In the genomic region with DNA sequence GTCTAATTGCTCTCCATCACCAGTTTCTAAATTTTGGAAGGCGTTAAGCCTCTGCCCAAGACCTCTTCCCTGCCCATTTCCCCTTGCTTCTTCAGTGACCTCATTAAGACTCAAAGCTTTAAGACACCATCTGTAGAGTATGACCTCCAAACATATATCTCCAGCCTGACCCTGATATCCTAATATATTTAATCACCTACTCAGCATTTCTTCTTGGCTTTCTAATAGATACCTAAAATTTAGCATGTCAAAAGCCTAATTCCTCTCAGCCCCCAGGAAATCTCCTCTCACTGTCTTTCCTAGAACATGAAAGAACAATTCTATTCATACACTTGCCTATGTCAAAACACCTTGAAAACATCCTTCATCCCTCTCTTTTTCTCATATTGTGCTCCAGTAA, we compare ENCODE assay signal across 25 cellular contexts.
"Had no signal": no experiment of that assay in that cellular context is flagged by ENCODE, and none has a peak within 500 bp of the region (broad histone marks: within the 10 kb centered on the region; RNA-seq: fewer than 3 reads in every experiment).

No MANE protein-coding gene starts in this region.

- H3K4me1 ChIP-seq: esophagus squamous epithelium, gastrocnemius medialis, left lung, lower lobe of right lung had no signal

- H3K27ac ChIP-seq: epithelial cell of prostate, esophagus squamous epithelium, gastrocnemius medialis, heart right ventricle, lower lobe of right lung had no signal

- H3K4me3 ChIP-seq: esophagus squamous epithelium, gastrocnemius medialis, heart right ventricle, left lung, lower lobe of right lung, mucosa of descending colon had no signal

- DNase-seq: cortex of kidney; effector CD8-positive, alpha-beta T cell; effector memory CD8-positive, alpha-beta T cell; endodermal cell; erythroblast; esophagus squamous epithelium; foreskin fibroblast; foreskin melanocyte; gastrocnemius medialis; glutamatergic neuron; head of caudate nucleus; heart right ventricle; hippocampal formation; left cardiac atrium; left lung; left ventricle myocardium superior; lower lobe of right lung; mesenchymal stem cell; mucosa of descending colon; naive B cell; naive thymus-derived CD8-positive, alpha-beta T cell had no signal

- FAIRE-seq: endometrium, islet of Langerhans had no signal

- ATAC-seq: effector memory CD8-positive, alpha-beta T cell; esophagus mucosa; gastrocnemius medialis; heart right ventricle; left cardiac atrium; left lung; left ventricle myocardium superior; lower lobe of right lung; mucosa of descending colon; naive thymus-derived CD8-positive, alpha-beta T cell had no signal

- H3K27me3 ChIP-seq: esophagus squamous epithelium, gastrocnemius medialis, heart right ventricle, left lung had no signal

- H3K9me3 ChIP-seq: gastrocnemius medialis, lower lobe of right lung had no signal

- H3K36me3 ChIP-seq: esophagus squamous epithelium, gastrocnemius medialis, heart right ventricle, left lung, lower lobe of right lung had no signal
